ENCODE assay signal across 26 cellular contexts in the genomic region with DNA sequence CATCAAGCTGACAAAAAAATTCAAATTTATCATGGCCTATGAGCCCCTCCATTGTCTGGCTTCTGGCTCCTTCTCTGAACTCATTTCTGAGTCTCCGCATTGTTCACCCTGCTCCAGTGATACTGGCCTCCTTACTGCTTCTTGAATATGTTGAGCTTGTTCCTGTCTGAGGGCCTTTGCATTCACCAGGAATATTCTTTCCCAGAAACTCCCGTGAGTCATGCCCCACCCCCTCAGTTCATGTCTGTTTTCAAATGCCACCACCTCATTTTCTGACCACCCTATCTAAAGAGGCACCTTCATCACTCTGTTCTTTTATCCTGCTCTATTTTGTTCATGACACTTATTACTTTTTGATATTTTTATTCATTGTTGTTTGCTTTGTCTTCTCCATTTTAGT.
DNase-seq lines count a peak whose midpoint lies in the region; ATAC-seq, FAIRE-seq and TF ChIP-seq lines count a peak whose summit lies in the region.
"Had no signal": no experiment of that assay in that cellular context is flagged by ENCODE, and none has a peak within 500 bp of the region (broad histone marks: within the 10 kb centered on the region; RNA-seq: fewer than 3 reads in every experiment).

No MANE protein-coding gene starts in this region.

- no peak overlapping the region for H3K9ac ChIP-seq in mammary epithelial cell (ENCODE audit: insufficient read depth, low read length)

- peaks cover 6% of the 10 kb centered on the region for H3K4me1 Mint-ChIP-seq in MCF 10A (ENCODE audit: insufficient read depth, unreplicated experiment)
- H3K4me1 Mint-ChIP-seq: CD4-positive, alpha-beta memory T cell; T-helper 17 cell had no signal

- H3K27me3 ChIP-seq in breast epithelium (no peaks in the 10 kb centered on the region), mammary epithelial cell (ENCODE audit: insufficient read depth, low read length) (no peaks in the 10 kb centered on the region)

- H3K4me1 ChIP-seq in breast epithelium (no peaks in the 10 kb centered on the region), mammary epithelial cell (ENCODE audit: insufficient read depth, low read length) (no peaks in the 10 kb centered on the region)
- H3K4me1 ChIP-seq: HAP-1 had no signal

- H3K4me3 ChIP-seq in breast epithelium (no peak overlapping the region), mammary epithelial cell (replicated peaks in 1 of 3; ENCODE audit: insufficient read depth in 1 of 3, low read depth in 2 of 3, low read length in 3 of 3) (no peak overlapping the region)
- H3K4me3 ChIP-seq: HAP-1, SK-N-MC, thoracic aorta had no signal

- no peak overlapping the region for H2AFZ ChIP-seq in mammary epithelial cell (ENCODE audit: low read depth, low read length)

- H3K36me3 ChIP-seq in breast epithelium (no peaks in the 10 kb centered on the region), mammary epithelial cell (ENCODE audit: insufficient read depth, low read length) (no peaks in the 10 kb centered on the region)
- H3K36me3 ChIP-seq: HAP-1, thoracic aorta had no signal

- in situ Hi-C loops in mammary epithelial cell (cut with MboI; ENCODE audit: low sequenced_read_pairs in 2 of 2): loop anchor here in 1 of 2 donors (25.0 kb wide), 1 partner anchor 107 kb away; no protein-coding TSS in a partner anchor

- H3K4me2 ChIP-seq in mammary epithelial cell (ENCODE audit: insufficient read depth, low read depth, low read length): no peak overlapping the region

- no peak for TF ChIP-seq CTCF in MCF 10A (IDR thresholded peaks at IDR 0.05; ENCODE audit: unreplicated experiment)
- no peak for TF ChIP-seq CTCF in breast epithelium (IDR thresholded peaks at IDR 0.05)
- TF ChIP-seq CTCF in mammary epithelial cell (conservative IDR thresholded peaks at IDR 0.05 in 1 of 2, IDR thresholded peaks at IDR 0.05 in 1 of 2; ENCODE audit: extremely low read depth in 1 of 2, insufficient read depth in 1 of 2, low read depth in 1 of 2, low read length in 2 of 2): no peak

- no peak overlapping the region for H3K27ac ChIP-seq in breast epithelium
- no peak overlapping the region for H3K27ac ChIP-seq in mammary epithelial cell (ENCODE audit: insufficient read depth, low read depth, low read length)
- H3K27ac ChIP-seq: SK-N-MC, thoracic aorta had no signal

- no peak for TF ChIP-seq POLR2A in breast epithelium (IDR thresholded peaks at IDR 0.05)

- H3K4me3 Mint-ChIP-seq in MCF 10A (ENCODE audit: unreplicated experiment): no peak overlapping the region
- H3K4me3 Mint-ChIP-seq: CD4-positive, alpha-beta memory T cell; memory B cell; T-helper 17 cell had no signal

- H3K36me3 Mint-ChIP-seq in MCF 10A (ENCODE audit: insufficient read depth, unreplicated experiment): no peaks in the 10 kb centered on the region
- H3K36me3 Mint-ChIP-seq: CD4-positive, alpha-beta memory T cell; memory B cell had no signal

- no peaks in the 10 kb centered on the region for H3K27me3 Mint-ChIP-seq in MCF 10A (ENCODE audit: insufficient read depth, unreplicated experiment)
- H3K27me3 Mint-ChIP-seq: CD4-positive, alpha-beta memory T cell; memory B cell; progenitor cell of endocrine pancreas; T-helper 17 cell had no signal

- no peaks in the 10 kb centered on the region for H3K9me3 Mint-ChIP-seq in MCF 10A (ENCODE audit: unreplicated experiment)
- H3K9me3 Mint-ChIP-seq: memory B cell had no signal

- CTCF ChIA-PET in MCF 10A (lab: Yijun Ruan, JAX) (interaction anchor here (0.7 to 1.6 kb wide), 2 partner anchors 278 to 443 kb away, joined by 3 read pairs; no protein-coding TSS in a partner anchor), mammary epithelial cell (lab: Charles Lee; ENCODE audit: low non-redundant PET) (no interaction called here)

- ATAC-seq in HG03280 (IDR thresholded peaks at IDR 0.05; ENCODE audit: unreplicated experiment): no peak
- ATAC-seq: left cardiac atrium; stimulated activated naive CD8-positive, alpha-beta T cell treated with anti-CD3 and anti-CD28 coated beads, Interleukin-15, Interleukin-2, amounts not matched to agents 100 U/mL and 50 U/mL, for 24 hours; T-helper 17 cell had no signal

- FAIRE-seq in GM19239 (lab: Jason Lieb, UNC): no peak
- FAIRE-seq: colon, HTR-8/SVneo had no signal

- H3K79me2 ChIP-seq in mammary epithelial cell (ENCODE audit: insufficient read depth, low read length): no peaks in the 10 kb centered on the region

- WGBS in mammary epithelial cell (ENCODE audit: low coverage, missing lambda C conversion rate): 92% methylated on average over 2 of the region's 2 CpGs

- no peaks in the 10 kb centered on the region for H4K20me1 ChIP-seq in mammary epithelial cell (ENCODE audit: insufficient read depth, low read length)

- H3K9me3 ChIP-seq in breast epithelium (no peaks in the 10 kb centered on the region), mammary epithelial cell (replicated peaks; ENCODE audit: insufficient read depth, low read length) (no peaks in the 10 kb centered on the region)
- H3K9me3 ChIP-seq: HAP-1, thoracic aorta had no signal

- DNase-seq in MCF 10A (ENCODE audit: unreplicated experiment) (peak; percentile 44), breast epithelium (ENCODE audit: low spot score in 2 of 2) (no peak), mammary epithelial cell (peak; percentile 14), kidney tubule cell (ENCODE audit: low spot score) (peak; percentile 44), NCI-H2107 (lab: John Stamatoyannopoulos, UW) (no peak), GM19239 (ENCODE audit: insufficient read length, low spot score) (no peak), NCI-H128 (lab: John Stamatoyannopoulos, UW; ENCODE audit: unreplicated experiment) (no peak)
- DNase-seq: activated CD8-positive, alpha-beta memory T cell treated with anti-CD3 and anti-CD28 coated beads for 24 hours; activated gamma-delta T cell; CD4-positive, alpha-beta memory T cell; effector CD4-positive, alpha-beta T cell; foreskin melanocyte; KG1; left cardiac atrium; NCI-H1436; NCI-H446 treated with DMSO at 0.1 percent for 48 hours; stimulated activated naive CD8-positive, alpha-beta T cell treated with anti-CD3 and anti-CD28 coated beads, Interleukin-15, Interleukin-2, amounts not matched to agents 100 U/mL and 50 U/mL, for 24 hours; T-helper 17 cell had no signal

- BruUV-seq in MCF 10A (replicated peaks; lab: Mats Ljungman, UMichigan): no TSS peak
- BruUV-seq in mammary epithelial cell (replicated peaks; lab: Mats Ljungman, UMichigan): no TSS peak

- intact Hi-C loops in MCF 10A (cut with micrococcal nuclease): loop anchor here (10.0 kb wide), 1 partner anchor 275 kb away; no protein-coding TSS in a partner anchor
- intact Hi-C loops in breast epithelium (cut with DNase I; ENCODE audit: low total_unique reads): no loop called here
- intact Hi-C loops in mammary epithelial cell (cut with micrococcal nuclease): loop anchor here (10.0 kb wide), 2 partner anchors 75 to 185 kb away; no protein-coding TSS in a partner anchor

- H3K27ac Mint-ChIP-seq in MCF 10A (ENCODE audit: low read depth, unreplicated experiment): no peak overlapping the region
- H3K27ac Mint-ChIP-seq: CD4-positive, alpha-beta memory T cell; memory B cell; progenitor cell of endocrine pancreas; T-helper 17 cell had no signal

- POLR2A ChIA-PET in MCF 10A (lab: Yijun Ruan, JAX): interaction anchor here (0.7 kb wide), 1 partner anchor 15 kb away, joined by 3 read pairs; no protein-coding TSS in a partner anchor

- dilution Hi-C loops in mammary epithelial cell (cut with HindIII; ENCODE audit: low sequenced_read_pairs): no loop called here

Comparison
In these comparisons a context has a peak if more than half of its experiments do, and no peak if none do; other contexts are left out.
1. DNase-seq: peak in MCF 10A (single experiment), mammary epithelial cell (single experiment) and kidney tubule cell (single experiment); none in breast epithelium (0 of 2), NCI-H2107 (single experiment), GM19239 (single experiment) and NCI-H128 (single experiment).